In genomic region chr12:87311206-87311605, GRCh38 we compare ENCODE assay signal across 12 cellular contexts.
A peak's percentile ranks its signal among the peaks of the same experiment; 100 is the strongest.
DNase-seq lines count a peak whose midpoint lies in the region; ATAC-seq and TF ChIP-seq lines count a peak whose summit lies in the region.
"Had no signal": no experiment of that assay in that cellular context is flagged by ENCODE, and none has a peak within 500 bp of the region (broad histone marks: within the 10 kb centered on the region; RNA-seq: fewer than 3 reads in every experiment).

No MANE protein-coding gene starts in this region.

- H3K27me3 Mint-ChIP-seq in progenitor cell of endocrine pancreas: no peaks in the 10 kb centered on the region
- H3K27me3 Mint-ChIP-seq: activated naive CD8-positive, alpha-beta T cell treated with anti-CD3 and anti-CD28 coated beads for 36 hours had no signal

- intact Hi-C loops in Right ventricle myocardium inferior (cut with DNase I) (no loop called here), left cardiac atrium (cut with DNase I) (no loop called here), sciatic nerve (cut with DNase I) (no loop called here)

- DNase-seq in Right ventricle myocardium inferior (ENCODE audit: missing footprints): no peak
- no peak for DNase-seq in left cardiac atrium
- peak; percentile 12 for DNase-seq in LHCN-M2 (ENCODE audit: low read depth)
- DNase-seq in sciatic nerve (ENCODE audit: low spot score): no peak
- no peak for DNase-seq in NCI-H2107 (lab: John Stamatoyannopoulos, UW)
- DNase-seq in progenitor cell of endocrine pancreas (ENCODE audit: low spot score, unreplicated experiment): no peak
- DNase-seq: activated naive CD8-positive, alpha-beta T cell treated with anti-CD3 and anti-CD28 coated beads for 36 hours; kidney glomerular epithelial cell; NCI-H1092; posterior cingulate gyrus had no signal

- no peaks in the 10 kb centered on the region for H3K4me1 Mint-ChIP-seq in progenitor cell of endocrine pancreas (ENCODE audit: low read depth)
- H3K4me1 Mint-ChIP-seq: activated naive CD8-positive, alpha-beta T cell treated with anti-CD3 and anti-CD28 coated beads for 36 hours had no signal

- H3K27ac Mint-ChIP-seq in progenitor cell of endocrine pancreas: no peak overlapping the region
- H3K27ac Mint-ChIP-seq: activated naive CD8-positive, alpha-beta T cell treated with anti-CD3 and anti-CD28 coated beads for 36 hours had no signal

- no peak overlapping the region for H3K4me3 Mint-ChIP-seq in progenitor cell of endocrine pancreas (ENCODE audit: low read depth)
- H3K4me3 Mint-ChIP-seq: activated naive CD8-positive, alpha-beta T cell treated with anti-CD3 and anti-CD28 coated beads for 36 hours had no signal

- H3K36me3 Mint-ChIP-seq in progenitor cell of endocrine pancreas (ENCODE audit: insufficient read depth): no peaks in the 10 kb centered on the region
- H3K36me3 Mint-ChIP-seq: activated naive CD8-positive, alpha-beta T cell treated with anti-CD3 and anti-CD28 coated beads for 36 hours had no signal

- TF ChIP-seq CTCF in progenitor cell of endocrine pancreas (IDR thresholded peaks at IDR 0.05; ENCODE audit: unreplicated experiment): no peak

- no peaks in the 10 kb centered on the region for H3K9me3 Mint-ChIP-seq in progenitor cell of endocrine pancreas (ENCODE audit: low read depth)
- H3K9me3 Mint-ChIP-seq: activated naive CD8-positive, alpha-beta T cell treated with anti-CD3 and anti-CD28 coated beads for 36 hours had no signal

- peak; percentile 54 for ATAC-seq in Right ventricle myocardium inferior
- no peak for ATAC-seq in left cardiac atrium
- peak; percentile 81 for ATAC-seq in HG02852 (IDR thresholded peaks at IDR 0.05; ENCODE audit: unreplicated experiment)
- peak; percentile 75 for ATAC-seq in sciatic nerve
- ATAC-seq in GM21360 (IDR thresholded peaks at IDR 0.05; ENCODE audit: unreplicated experiment): no peak

Comparison
In these comparisons a context has a peak if more than half of its experiments do, and no peak if none do; other contexts are left out.
1. ATAC-seq: peak in Right ventricle myocardium inferior (single experiment), HG02852 (single experiment) and sciatic nerve (single experiment); none in left cardiac atrium (0 of 2) and GM21360 (single experiment).